ENCODE assay signal across 29 cellular contexts in genomic region chr16:87372305-87372704, GRCh38.
"Had no signal": no experiment of that assay in that cellular context is flagged by ENCODE, and none has a peak within 500 bp of the region (broad histone marks: within the 10 kb centered on the region; RNA-seq: fewer than 3 reads in every experiment).

No MANE protein-coding gene starts in this region.

- FAIRE-seq: astrocyte, endometrium, endothelial cell of umbilical vein, frontal cortex had no signal

- DNase-seq: activated CD4-positive, alpha-beta memory T cell treated with anti-CD3 and anti-CD28 coated beads for 36 hours; activated CD4-positive, alpha-beta T cell treated with anti-CD3 and anti-CD28 coated beads, Interleukin-2, amount 10 ng/mL, durations not matched to agents 24 days and 14 days; activated CD4-positive, CD25-positive, alpha-beta regulatory T cell; activated CD4-positive, CD25-positive, alpha-beta regulatory T cell treated with anti-CD3 and anti-CD28 coated beads, Interleukin-2, amount 50 U/mL, for 72 hours; activated CD8-positive, alpha-beta memory T cell treated with anti-CD3 and anti-CD28 coated beads, Interleukin-2, amount 50 U/mL, for 48 hours; activated effector memory CD4-positive, alpha-beta T cell treated with Interleukin-2 at 50 U/mL for 16 hours; activated gamma-delta T cell treated with Interleukin-2 at 50 U/mL for 16 hours; activated naive CD4-positive, alpha-beta T cell treated with anti-CD3 and anti-CD28 coated beads, Interleukin-2, amount 50 U/mL, for 16 hours; activated naive CD4-positive, alpha-beta T cell treated with Interleukin-2 at 50 U/mL for 16 hours; activated T-cell treated with anti-CD3 and anti-CD28 coated beads for 4 hours; activated T-cell treated with anti-CD3 and anti-CD28 coated beads, Interleukin-2, amount 50 U/mL, for 24 hours; activated T-cell treated with anti-CD3 and anti-CD28 coated beads, Interleukin-2, amount 50 U/mL, for 72 hours; amniotic stem cell; anterior cingulate cortex; brain microvascular endothelial cell; caudate nucleus; colonic mucosa; effector CD8-positive, alpha-beta T cell; esophagus squamous epithelium; glutamatergic neuron; T-helper 1 cell; T-helper 17 cell; T1000 had no signal

- ATAC-seq: activated CD4-positive, alpha-beta T cell treated with anti-CD3 and anti-CD28 coated beads for 36 hours; activated T-cell treated with anti-CD3 and anti-CD28 coated beads, Interleukin-2, amount 50 U/mL, for 72 hours; T-helper 17 cell had no signal

- H3K27me3 ChIP-seq: brain microvascular endothelial cell, colonic mucosa, esophagus squamous epithelium had no signal

- H3K27ac ChIP-seq: brain microvascular endothelial cell, colonic mucosa, epithelial cell of prostate, esophagus squamous epithelium had no signal

- H3K9me3 ChIP-seq: colonic mucosa, esophagus squamous epithelium had no signal

- H3K36me3 ChIP-seq: colonic mucosa had no signal

- H3K4me3 ChIP-seq: colonic mucosa, esophagus squamous epithelium had no signal
